ENCODE assay signal across 11 cellular contexts in the genomic region with DNA sequence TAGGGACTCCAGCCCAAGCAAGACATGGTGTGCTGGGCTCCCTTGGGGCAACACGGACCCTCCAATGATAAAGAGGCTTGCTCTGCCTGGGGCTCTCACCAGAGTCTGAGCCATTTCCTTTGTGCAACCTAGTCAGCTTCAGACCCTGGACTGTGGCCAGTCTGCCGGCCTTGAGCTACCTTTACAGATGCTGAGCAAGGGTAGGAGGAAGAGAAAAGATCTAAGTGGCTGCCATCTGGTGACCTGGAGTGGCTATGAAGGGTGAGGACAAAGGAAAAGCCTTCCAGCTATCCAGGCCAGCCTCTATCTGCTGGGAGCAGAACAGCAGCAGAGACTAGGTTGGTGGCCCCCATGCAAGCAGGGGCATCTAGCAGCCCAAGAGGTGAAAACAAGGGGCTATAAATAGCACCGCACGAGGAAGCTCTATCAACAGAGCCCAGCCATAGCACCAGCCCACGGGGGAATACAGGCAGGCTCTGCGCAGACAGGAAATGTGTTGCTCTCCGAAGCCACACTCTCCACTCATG.
DNase-seq lines count a peak whose midpoint lies in the region; ATAC-seq, FAIRE-seq and TF ChIP-seq lines count a peak whose summit lies in the region.
"Had no signal": no experiment of that assay in that cellular context is flagged by ENCODE, and none has a peak within 500 bp of the region (broad histone marks: within the 10 kb centered on the region; RNA-seq: fewer than 3 reads in every experiment).

No MANE protein-coding gene starts in this region.

- CTCF ChIA-PET in activated B cell treated with CpG ODN at 0.5 μM for 24 hours (lab: Charles Lee) = interaction anchor here (1.2 kb wide), 1 partner anchor 9 kb away, joined by 7 read pairs; no protein-coding TSS in a partner anchor

- POLR2A ChIA-PET in activated B cell treated with CpG ODN at 0.5 μM for 24 hours (lab: Charles Lee) = interaction anchor here (0.5 to 2.7 kb wide), 9 partner anchors 10 to 493 kb away, joined by 3 to 12 read pairs (median 4); no protein-coding TSS in a partner anchor

- TF ChIP-seq CTCF in CD14-positive monocyte (IDR thresholded peaks at IDR 0.05) (no peak), activated B cell treated with CpG ODN at 0.5 μM for 24 hours (IDR thresholded peaks at IDR 0.05) (no peak)

- intact Hi-C loops in CD14-positive monocyte (cut with micrococcal nuclease) (no loop called here), activated B cell treated with CpG ODN at 0.5 μM for 24 hours (cut with micrococcal nuclease) (loop anchor here (1.0 to 5.0 kb wide), 8 partner anchors 22 to 515 kb away; a partner anchor contains a TSS)

- peak overlapping the region; percentile 32 for H3K27ac ChIP-seq in layer of hippocampus (ENCODE audit: low read depth, low read length)

- no peaks in the 10 kb centered on the region for H3K27me3 ChIP-seq in layer of hippocampus (ENCODE audit: control insufficient read depth, insufficient read depth, low read length)

- FAIRE-seq in urothelium cell line (lab: Jason Lieb, UNC) = no peak
- FAIRE-seq: H54 had no signal

- ATAC-seq in HG02678 (IDR thresholded peaks at IDR 0.05; ENCODE audit: unreplicated experiment) = peak; percentile 57
- peak; percentile 97 for ATAC-seq in activated B cell treated with CpG ODN at 0.5 μM for 24 hours (ENCODE audit: low read depth)
- ATAC-seq: activated CD8-positive, alpha-beta memory T cell treated with anti-CD3 and anti-CD28 coated beads, Interleukin-2, amount 10 ng/mL, durations not matched to agents 7 days and 5 days had no signal

- no peak overlapping the region for H3K4me3 Mint-ChIP-seq in CD14-positive monocyte
- H3K4me3 Mint-ChIP-seq in activated B cell treated with CpG ODN at 0.5 μM for 24 hours = peak overlapping the region; percentile 69
- H3K4me3 Mint-ChIP-seq: activated CD8-positive, alpha-beta memory T cell treated with anti-CD3 and anti-CD28 coated beads, Interleukin-2, amount 10 ng/mL, durations not matched to agents 7 days and 5 days had no signal

- peaks cover 11% of the 10 kb centered on the region for H3K4me1 Mint-ChIP-seq in CD14-positive monocyte
- peaks cover 43% of the 10 kb centered on the region for H3K4me1 Mint-ChIP-seq in activated B cell treated with CpG ODN at 0.5 μM for 24 hours
- H3K4me1 Mint-ChIP-seq: activated CD8-positive, alpha-beta memory T cell treated with anti-CD3 and anti-CD28 coated beads, Interleukin-2, amount 10 ng/mL, durations not matched to agents 7 days and 5 days had no signal

- H3K9me3 Mint-ChIP-seq in CD14-positive monocyte (peaks cover 0 to 2% (median 0%) of the 10 kb centered on the region in 7 donors), activated B cell treated with CpG ODN at 0.5 μM for 24 hours (no peaks in the 10 kb centered on the region)

- H3K36me3 Mint-ChIP-seq in CD14-positive monocyte (peaks cover 56 to 72% of the 10 kb centered on the region in 2 donors), activated B cell treated with CpG ODN at 0.5 μM for 24 hours (ENCODE audit: low read depth) (peaks cover 40% of the 10 kb centered on the region)

- TF ChIP-seq POLR2A in erythroblast (IDR thresholded peaks at IDR 0.05; ENCODE audit: low read length) = no peak

- H3K27ac Mint-ChIP-seq in CD14-positive monocyte (peak overlapping the region in 5 of 7 donors; percentile 26 to 60 (median 41)), activated B cell treated with CpG ODN at 0.5 μM for 24 hours (peak overlapping the region; percentile 91)
- H3K27ac Mint-ChIP-seq: activated CD8-positive, alpha-beta memory T cell treated with anti-CD3 and anti-CD28 coated beads, Interleukin-2, amount 10 ng/mL, durations not matched to agents 7 days and 5 days had no signal

- H3K27me3 Mint-ChIP-seq in CD14-positive monocyte (ENCODE audit: low read depth in 3 of 3) (peaks cover 0 to 2% (median 0%) of the 10 kb centered on the region in 3 donors), activated B cell treated with CpG ODN at 0.5 μM for 24 hours (no peaks in the 10 kb centered on the region)
- H3K27me3 Mint-ChIP-seq: activated CD8-positive, alpha-beta memory T cell treated with anti-CD3 and anti-CD28 coated beads, Interleukin-2, amount 10 ng/mL, durations not matched to agents 7 days and 5 days had no signal

- DNase-seq in CD14-positive monocyte (ENCODE audit: low spot score) = no peak
- peak; percentile 44 for DNase-seq in activated B cell treated with CpG ODN at 0.5 μM for 24 hours
- DNase-seq in hypothalamus (lab: John Stamatoyannopoulos, UW) = no peak
- no peak for DNase-seq in urothelium cell line (ENCODE audit: low spot score)
- no peak for DNase-seq in erythroblast (lab: John Stamatoyannopoulos, UW)
- DNase-seq in Ammon's horn (ENCODE audit: low spot score) = no peak
- DNase-seq: activated CD8-positive, alpha-beta memory T cell treated with anti-CD3 and anti-CD28 coated beads, Interleukin-2, amount 10 ng/mL, durations not matched to agents 7 days and 5 days; Calu3 had no signal
